Comparison of ENCODE assay signal across 7 cellular contexts in the genomic region with DNA sequence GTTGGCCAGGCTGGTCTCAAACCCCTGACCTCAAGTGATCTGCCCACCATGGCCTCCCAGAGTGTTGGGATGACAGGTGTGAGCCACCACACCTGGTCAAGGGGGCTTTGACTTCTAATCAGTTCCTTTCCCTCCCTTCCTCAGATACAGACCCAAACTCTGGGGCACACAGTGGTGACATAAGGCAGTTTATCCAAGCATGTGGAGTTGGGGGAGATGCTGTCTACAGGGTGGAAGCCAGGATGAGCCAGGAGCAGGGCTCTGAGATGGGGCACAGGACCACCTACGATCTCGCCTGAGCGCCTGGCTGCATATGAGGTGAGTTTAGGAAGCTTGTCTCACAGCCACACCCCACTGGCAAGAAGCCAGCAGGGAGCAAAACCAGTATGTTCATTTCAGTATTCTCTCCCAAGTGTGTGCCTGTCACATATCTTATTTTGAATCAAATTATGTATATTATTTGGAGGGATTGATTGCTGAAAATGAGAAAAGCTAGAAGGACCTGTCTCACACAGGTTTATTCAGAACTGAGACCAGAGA.
"Had no signal": no experiment of that assay in that cellular context is flagged by ENCODE, and none has a peak within 500 bp of the region (broad histone marks: within the 10 kb centered on the region; RNA-seq: fewer than 3 reads in every experiment).

No MANE protein-coding gene starts in this region.

- DNase-seq: dermis blood vessel endothelial cell; immature natural killer cell; mesendoderm; stimulated activated CD4-positive, alpha-beta T cell treated with anti-CD3 and anti-CD28 coated beads, Interleukin-15, amount 100 ng/mL, for 24 hours; stimulated activated CD4-positive, alpha-beta T cell treated with anti-CD3 and anti-CD28 coated beads, Interleukin-4, amount 100 ng/mL, for 24 hours had no signal

- H3K27me3 ChIP-seq: foreskin keratinocyte had no signal

- H3K27ac ChIP-seq: foreskin keratinocyte had no signal

- ATAC-seq: activated CD4-positive, CD25-positive, alpha-beta regulatory T cell treated with anti-CD3 and anti-CD28 coated beads, Interleukin-2, amount 50 U/mL, for 24 hours; foreskin keratinocyte had no signal
